Comparison of ENCODE assay signal across 8 cellular contexts in the genomic region with DNA sequence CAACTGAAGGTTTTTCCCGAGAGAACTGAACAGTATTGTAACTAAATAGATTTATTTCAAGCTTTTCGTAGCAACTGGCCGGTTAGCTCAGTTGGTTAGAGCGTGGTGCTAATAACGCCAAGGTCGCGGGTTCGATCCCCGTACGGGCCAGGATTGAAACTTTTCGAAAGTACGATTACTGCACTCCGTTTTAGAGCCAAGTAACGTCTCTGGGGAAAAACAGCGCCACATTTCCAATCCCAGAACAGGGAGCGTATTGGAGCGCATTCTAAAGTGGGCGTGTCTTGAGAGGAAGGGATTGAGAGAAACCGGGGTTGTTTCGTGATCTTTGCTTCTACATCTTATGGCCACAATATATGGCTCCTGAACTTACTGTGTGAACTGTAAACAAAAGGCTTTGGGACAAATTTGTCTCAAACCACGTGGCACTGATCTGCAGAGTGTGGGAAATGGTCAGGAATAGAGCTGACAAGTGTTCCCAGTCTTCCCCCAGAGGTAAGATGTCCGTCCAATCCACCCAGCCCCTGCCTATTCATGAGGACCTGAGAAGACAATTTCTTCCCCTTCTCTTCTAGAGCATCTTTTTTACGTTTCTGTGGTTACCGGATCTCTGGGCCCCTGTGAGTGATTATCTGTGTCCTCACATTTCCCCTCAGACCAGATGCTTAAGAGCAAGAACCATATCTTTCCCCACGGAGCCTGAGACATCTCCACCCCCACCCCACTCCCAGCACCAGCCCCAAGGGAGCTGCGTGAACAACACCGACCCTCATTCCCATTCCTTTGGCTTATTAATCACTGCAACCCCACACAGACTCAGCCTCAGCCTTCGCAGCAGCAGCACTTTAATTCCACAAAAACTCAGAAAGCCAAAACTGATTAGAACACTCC. TPM values are rescaled to one million over a fixed set of nuclear protein-coding genes. Genes with fewer than 3 reads are reported as not detected.
DNase-seq lines count a peak whose midpoint lies in the region; TF ChIP-seq lines count a peak whose summit lies in the region.

No MANE protein-coding gene starts in this region.

- H3K4me3 ChIP-seq in GM23248 (peak overlapping the region; percentile 98), NB4 (ENCODE audit: low read depth, low read length) (peak overlapping the region; percentile 57), subcutaneous abdominal adipose tissue (ENCODE audit: low read depth in 1 of 5, low read length in 5 of 5) (peak overlapping the region; percentile 83 to 94 (median 93))

- H3K27ac ChIP-seq in GM23248 (peak overlapping the region; percentile 86), subcutaneous abdominal adipose tissue (ENCODE audit: low read depth, low read length) (peak overlapping the region; percentile 79)

- in situ Hi-C loops in GM23248 (cut with MboI) (no loop called here), SK-MEL-5 (cut with HindIII; ENCODE audit: low pct_unique_long_range_greater_than_20kb, low sequenced_read_pairs) (no loop called here)

- DNase-seq in CMK (ENCODE audit: low read depth): peak; percentile 80
- DNase-seq in GM23248: peak; percentile 99
- peak; percentile 97 for DNase-seq in NB4 (ENCODE audit: low read depth)
- DNase-seq in SK-MEL-5 (ENCODE audit: low read depth, low spot score): peak; percentile 100
- DNase-seq in activated naive CD4-positive, alpha-beta T cell treated with Interleukin-2 at 50 U/mL for 16 hours: peak; percentile 90
- peak; percentile 99 for DNase-seq in glomerular endothelial cell (ENCODE audit: extremely low read depth, low read depth, low spot score)
- DNase-seq in non-pigmented ciliary epithelial cell (ENCODE audit: low read depth): peak; percentile 98

- peak overlapping the region; percentile 83 for H3K9ac ChIP-seq in GM23248
- peak overlapping the region; percentile 38 to 91 (median 79) for H3K9ac ChIP-seq in subcutaneous abdominal adipose tissue (ENCODE audit: low read length in 5 of 5)

- peak overlapping the region; percentile 81 for H3K4me2 ChIP-seq in GM23248 (ENCODE audit: unreplicated experiment)

- 5% methylated on average over 28 of the region's 28 CpGs for WGBS in GM23248 (ENCODE audit: low coverage in 1 of 2, low lambda C conversion rate in 2 of 2, missing lambda C conversion rate in 2 of 2), 2 experiments

- H2AFZ ChIP-seq in GM23248: no peak overlapping the region

- H3K4me1 ChIP-seq in GM23248 (ENCODE audit: insufficient read depth) (peaks cover 10% of the 10 kb centered on the region), subcutaneous abdominal adipose tissue (ENCODE audit: control insufficient read depth in 5 of 5, insufficient read depth in 5 of 5, low read length in 5 of 5) (peaks cover 35 to 61% (median 57%) of the 10 kb centered on the region in 5 donors)

- no peaks in the 10 kb centered on the region for H3K36me3 ChIP-seq in GM23248 (ENCODE audit: low read depth)
- H3K36me3 ChIP-seq in subcutaneous abdominal adipose tissue (ENCODE audit: control insufficient read depth in 5 of 5, insufficient read depth in 5 of 5, low read length in 5 of 5): no peaks in the 10 kb centered on the region

- no peaks in the 10 kb centered on the region for H3K9me2 ChIP-seq in GM23248 (ENCODE audit: insufficient read depth)

- TF ChIP-seq POLR2A in NB4 (IDR thresholded peaks at IDR 0.05; ENCODE audit: extremely low read depth, insufficient read length): no peak

- H4K20me1 ChIP-seq in GM23248 (ENCODE audit: insufficient read depth): no peaks in the 10 kb centered on the region

- peaks cover 11% of the 10 kb centered on the region; the same call in 1 of the 2 replicates for H3K79me2 ChIP-seq in GM23248 (ENCODE audit: insufficient read depth)

- H3K27me3 ChIP-seq in GM23248 (replicated peaks; ENCODE audit: insufficient read depth) (no peaks in the 10 kb centered on the region), subcutaneous abdominal adipose tissue (ENCODE audit: control insufficient read depth in 5 of 5, insufficient read depth in 4 of 5, low read length in 5 of 5) (peaks cover 0 to 2% (median 0%) of the 10 kb centered on the region in 5 donors)

- no peak for TF ChIP-seq CTCF in NB4 (IDR thresholded peaks at IDR 0.05; ENCODE audit: low read depth, low read length)

- peaks cover 19% of the 10 kb centered on the region for H3F3A ChIP-seq in GM23248 (ENCODE audit: insufficient read depth)

- H3K9me3 ChIP-seq in GM23248 (ENCODE audit: low read depth) (no peaks in the 10 kb centered on the region), subcutaneous abdominal adipose tissue (ENCODE audit: control insufficient read depth in 5 of 5, low read length in 5 of 5) (peaks cover 0 to 2% (median 0%) of the 10 kb centered on the region in 5 donors)

RNA-seq across cellular contexts. Expression of a gene that starts 2.2 kb away (rescaled TPM):
- total RNA-seq in GM23248 (2014; rRNA removed; shearing (Covaris generic)): 3.9 and 5.6 TPM in 2 replicates
- polyA plus RNA-seq in GM23248 (2016; fragmentation: Nextera tagmentation; extraction: Ambion mirVana): 3.4 and 4.5 TPM in 2 replicates
- total RNA-seq in SK-MEL-5 (2014; rRNA removed; shearing (Covaris generic)): 8.4 and 12.3 TPM in 2 replicates
- 10.1 and 10.2 TPM in 2 replicates for polyA plus RNA-seq in SK-MEL-5 (2015; cell fraction: cytosol; rRNA removed)
- 0.72 and 2.9 TPM in 2 replicates for polyA plus RNA-seq in SK-MEL-5 (2015; cell fraction: nucleus; rRNA removed)
- 12.4 and 14.3 TPM in 2 replicates for total RNA-seq in glomerular endothelial cell

RNA-seq across cellular contexts. Expression of a gene that starts 11.6 kb away (rescaled TPM):
- 11.6 TPM in 2 replicates for total RNA-seq in GM23248 (2014; rRNA removed; shearing (Covaris generic))
- polyA plus RNA-seq in GM23248 (2016; fragmentation: Nextera tagmentation; extraction: Ambion mirVana): 20.6 and 20.9 TPM in 2 replicates
- 17.0 and 19.1 TPM in 2 replicates for total RNA-seq in SK-MEL-5 (2014; rRNA removed; shearing (Covaris generic))
- polyA plus RNA-seq in SK-MEL-5 (2015; cell fraction: cytosol; rRNA removed): 12.5 and 17.2 TPM in 2 replicates
- 22.1 and 27.9 TPM in 2 replicates for polyA plus RNA-seq in SK-MEL-5 (2015; cell fraction: nucleus; rRNA removed)
- 24.9 and 25.5 TPM in 2 replicates for total RNA-seq in glomerular endothelial cell

RNA-seq across cellular contexts. Expression of a gene that starts 22.6 kb away (rescaled TPM):
- total RNA-seq in GM23248 (2014; rRNA removed; shearing (Covaris generic)): 9.4 and 18.4 TPM in 2 replicates
- 22.9 and 24.1 TPM in 2 replicates for polyA plus RNA-seq in GM23248 (2016; fragmentation: Nextera tagmentation; extraction: Ambion mirVana)
- 66.5 and 78.0 TPM in 2 replicates for total RNA-seq in SK-MEL-5 (2014; rRNA removed; shearing (Covaris generic))
- polyA plus RNA-seq in SK-MEL-5 (2015; cell fraction: cytosol; rRNA removed): 82.8 and 87.8 TPM in 2 replicates
- 216 and 332 TPM in 2 replicates for polyA plus RNA-seq in SK-MEL-5 (2015; cell fraction: nucleus; rRNA removed)
- 9.3 and 24.8 TPM in 2 replicates for total RNA-seq in glomerular endothelial cell

RNA-seq across cellular contexts. Expression of a gene that starts 25.0 kb away (rescaled TPM):
- total RNA-seq in GM23248 (2014; rRNA removed; shearing (Covaris generic)): 6.2 and 6.5 TPM in 2 replicates
- 25.5 and 27.1 TPM in 2 replicates for polyA plus RNA-seq in GM23248 (2016; fragmentation: Nextera tagmentation; extraction: Ambion mirVana)
- 3.2 TPM in 2 replicates for total RNA-seq in SK-MEL-5 (2014; rRNA removed; shearing (Covaris generic))
- polyA plus RNA-seq in SK-MEL-5 (2015; cell fraction: cytosol; rRNA removed): 18.2 and 24.3 TPM in 2 replicates
- polyA plus RNA-seq in SK-MEL-5 (2015; cell fraction: nucleus; rRNA removed): 75.2 and 93.4 TPM in 2 replicates
- total RNA-seq in glomerular endothelial cell: 10.6 and 13.2 TPM in 2 replicates

RNA-seq across cellular contexts. Expression of a gene that starts 35.6 kb away (rescaled TPM):
- 4.4 and 5.1 TPM in 2 replicates for total RNA-seq in GM23248 (2014; rRNA removed; shearing (Covaris generic))
- 5.3 and 5.9 TPM in 2 replicates for polyA plus RNA-seq in GM23248 (2016; fragmentation: Nextera tagmentation; extraction: Ambion mirVana)
- total RNA-seq in SK-MEL-5 (2014; rRNA removed; shearing (Covaris generic)): 7.7 and 9.7 TPM in 2 replicates
- polyA plus RNA-seq in SK-MEL-5 (2015; cell fraction: cytosol; rRNA removed): 10.9 and 11.0 TPM in 2 replicates
- polyA plus RNA-seq in SK-MEL-5 (2015; cell fraction: nucleus; rRNA removed): 30.2 and 41.5 TPM in 2 replicates
- 12.5 and 23.7 TPM in 2 replicates for total RNA-seq in glomerular endothelial cell

Comparison
In these comparisons a context has a peak if more than half of its experiments do, and no peak if none do; other contexts are left out.
1. Peak in every context shown above with its lines: DNase-seq, H3K4me3 ChIP-seq and H3K27ac ChIP-seq.